In the genomic region with DNA sequence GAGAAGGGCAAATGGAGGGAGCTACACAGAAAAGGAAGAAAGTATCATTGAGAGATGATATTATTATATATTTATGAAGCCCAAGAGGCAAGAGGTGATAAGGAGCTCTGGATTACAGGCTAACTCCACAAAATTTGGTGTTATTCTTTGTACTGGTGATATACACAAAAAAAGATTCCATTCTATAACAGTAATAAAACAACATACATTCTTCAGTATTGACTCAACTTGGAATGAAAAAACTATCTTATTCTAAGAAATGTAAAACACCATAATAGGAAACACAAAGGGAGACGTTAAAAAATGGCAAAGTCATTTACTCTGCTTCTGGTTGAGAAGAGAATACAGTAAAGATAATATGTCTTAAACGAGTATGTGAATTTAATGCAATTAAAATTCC, we compare ENCODE assay signal across 1 cellular context.
TF ChIP-seq lines count a peak whose summit lies in the region.

No MANE protein-coding gene starts in this region.

TF ChIP-seq in HCT116, 20 proteins besides CTCF, POLR2A, EP300 and RAD21 (continued from another document):
- TF ChIP-seq, protein P1, sequence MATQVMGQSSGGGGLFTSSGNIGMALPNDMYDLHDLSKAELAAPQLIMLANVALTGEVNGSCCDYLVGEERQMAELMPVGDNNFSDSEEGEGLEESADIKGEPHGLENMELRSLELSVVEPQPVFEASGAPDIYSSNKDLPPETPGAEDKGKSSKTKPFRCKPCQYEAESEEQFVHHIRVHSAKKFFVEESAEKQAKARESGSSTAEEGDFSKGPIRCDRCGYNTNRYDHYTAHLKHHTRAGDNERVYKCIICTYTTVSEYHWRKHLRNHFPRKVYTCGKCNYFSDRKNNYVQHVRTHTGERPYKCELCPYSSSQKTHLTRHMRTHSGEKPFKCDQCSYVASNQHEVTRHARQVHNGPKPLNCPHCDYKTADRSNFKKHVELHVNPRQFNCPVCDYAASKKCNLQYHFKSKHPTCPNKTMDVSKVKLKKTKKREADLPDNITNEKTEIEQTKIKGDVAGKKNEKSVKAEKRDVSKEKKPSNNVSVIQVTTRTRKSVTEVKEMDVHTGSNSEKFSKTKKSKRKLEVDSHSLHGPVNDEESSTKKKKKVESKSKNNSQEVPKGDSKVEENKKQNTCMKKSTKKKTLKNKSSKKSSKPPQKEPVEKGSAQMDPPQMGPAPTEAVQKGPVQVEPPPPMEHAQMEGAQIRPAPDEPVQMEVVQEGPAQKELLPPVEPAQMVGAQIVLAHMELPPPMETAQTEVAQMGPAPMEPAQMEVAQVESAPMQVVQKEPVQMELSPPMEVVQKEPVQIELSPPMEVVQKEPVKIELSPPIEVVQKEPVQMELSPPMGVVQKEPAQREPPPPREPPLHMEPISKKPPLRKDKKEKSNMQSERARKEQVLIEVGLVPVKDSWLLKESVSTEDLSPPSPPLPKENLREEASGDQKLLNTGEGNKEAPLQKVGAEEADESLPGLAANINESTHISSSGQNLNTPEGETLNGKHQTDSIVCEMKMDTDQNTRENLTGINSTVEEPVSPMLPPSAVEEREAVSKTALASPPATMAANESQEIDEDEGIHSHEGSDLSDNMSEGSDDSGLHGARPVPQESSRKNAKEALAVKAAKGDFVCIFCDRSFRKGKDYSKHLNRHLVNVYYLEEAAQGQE (IDR thresholded peaks at IDR 0.05; ENCODE audit: low read depth) = no peak
- TF ChIP-seq JUND (IDR thresholded peaks at IDR 0.05) = no peak
TF ChIP-seq in HCT116: peak in this region for 0.
